Comparison of ENCODE assay signal across 23 cellular contexts in genomic region chr20:51579137-51579536, GRCh38. TPM values are rescaled to one million over a fixed set of nuclear protein-coding genes. Genes with fewer than 3 reads are reported as not detected.
DNase-seq lines count a peak whose midpoint lies in the region; ATAC-seq, FAIRE-seq and TF ChIP-seq lines count a peak whose summit lies in the region.
"Had no signal": no experiment of that assay in that cellular context is flagged by ENCODE, and none has a peak within 500 bp of the region (broad histone marks: within the 10 kb centered on the region; RNA-seq: fewer than 3 reads in every experiment).

No MANE protein-coding gene starts in this region.

- 64% methylated on average over 6 of the region's 8 CpGs for WGBS in A549 (ENCODE audit: missing lambda C conversion rate)

- no peak for TF ChIP-seq RAD21 in A549 (conservative IDR thresholded peaks at IDR 0.05 in 1 of 2, IDR thresholded peaks at IDR 0.05 in 1 of 2)

- no peak for TF ChIP-seq CTCF in A549 (IDR thresholded peaks at IDR 0.05)
- no peak for TF ChIP-seq CTCF in GM10248 (IDR thresholded peaks at IDR 0.05; ENCODE audit: control extremely low read depth, extremely low read depth, low read depth, missing control alignments)

- CTCF ChIA-PET in A549 (lab: Yijun Ruan, JAX) (interaction anchor here (1.0 to 3.3 kb wide), 2 partner anchors 16 to 592 kb away, joined by 3 to 25 read pairs; no protein-coding TSS in a partner anchor), GM10248 (lab: Yijun Ruan, JAX) (interaction anchor here (0.8 kb wide), 1 partner anchor 16 kb away, joined by 3 read pairs; no protein-coding TSS in a partner anchor)

- H3K4me2 ChIP-seq in A549 = no peak overlapping the region
- H3K4me2 ChIP-seq: PC-9 had no signal

- no peak for TF ChIP-seq EP300 in A549 (IDR thresholded peaks at IDR 0.05)

- no peak overlapping the region for H3K4me3 ChIP-seq in A549
- H3K4me3 ChIP-seq: dorsolateral prefrontal cortex, GM12878, heart left ventricle, PC-9, uterus had no signal

- DNase-seq in A549 (ENCODE audit: low read depth in 1 of 2, low spot score in 1 of 2) = no peak
- peak; percentile 74 for DNase-seq in HK-2 (ENCODE audit: unreplicated experiment)
- peak; percentile 7 for DNase-seq in amniotic stem cell (lab: John Stamatoyannopoulos, UW)
- peak; percentile 72 for DNase-seq in iris pigment epithelial cell (ENCODE audit: low read depth)
- no peak for DNase-seq in activated T-cell treated with anti-CD3 and anti-CD28 coated beads for 4 hours
- no peak for DNase-seq in GM10248 (ENCODE audit: extremely low spot score)
- no peak for DNase-seq in activated CD4-positive, alpha-beta T cell treated with anti-CD3 and anti-CD28 coated beads for 48 hours
- DNase-seq: activated CD4-positive, alpha-beta T cell treated with anti-CD3 and anti-CD28 coated beads, Interleukin-2, amount 10 ng/mL, durations not matched to agents 24 days and 14 days; activated CD8-positive, alpha-beta memory T cell treated with anti-CD3 and anti-CD28 coated beads, Interleukin-2, amount 50 U/mL, for 4 hours; activated naive CD4-positive, alpha-beta T cell; CD4-positive, alpha-beta memory T cell; dorsolateral prefrontal cortex; heart left ventricle; kidney; NCI-H1048; NCI-H2107; nephron progenitor cell; PC-9; retina; T-helper 9 cell; uterus had no signal

- H3K4me1 ChIP-seq in A549 = no peaks in the 10 kb centered on the region
- H3K4me1 ChIP-seq: heart left ventricle, uterus had no signal

- FAIRE-seq in A549 (lab: Jason Lieb, UNC) = no peak
- FAIRE-seq: GM12878, kidney had no signal

- ATAC-seq in A549 (peak; percentile 54 to 61; a peak in 5 of 6 replicates), HG02970 (IDR thresholded peaks at IDR 0.05; ENCODE audit: low FRiP score, unreplicated experiment) (no peak)
- ATAC-seq: GM12878, heart left ventricle had no signal

- POLR2A ChIA-PET in A549 (lab: Yijun Ruan, JAX) (interaction anchor here (0.6 kb wide), 1 partner anchor 909 kb away, joined by 4 read pairs; no protein-coding TSS in a partner anchor), GM10248 (lab: Yijun Ruan, JAX) (no interaction called here)

- TF ChIP-seq POLR2A in A549 (IDR thresholded peaks at IDR 0.05; ENCODE audit: low read length) = no peak

- no peaks in the 10 kb centered on the region for H3K9me3 ChIP-seq in A549
- H3K9me3 ChIP-seq: uterus had no signal

- 0 out of 6 replicates have a peak overlapping the region, but pooled peaks of 1 of the 2 experiments have one; percentile 28 for H3K27ac ChIP-seq in A549
- H3K27ac ChIP-seq: dorsolateral prefrontal cortex, heart left ventricle, PC-9, uterus had no signal

TF ChIP-seq in A549, 52 proteins besides CTCF, POLR2A, EP300 and RAD21:
- TF ChIP-seq NPAS2 (CRISPR knock-in tag; IDR thresholded peaks at IDR 0.05; ENCODE audit: borderline replicate concordance) = no peak
- TF ChIP-seq TFCP2L1 (CRISPR knock-in tag; IDR thresholded peaks at IDR 0.05) = no peak
- TF ChIP-seq HMGXB4 (CRISPR knock-in tag; IDR thresholded peaks at IDR 0.05; ENCODE audit: borderline replicate concordance) = no peak
- no peak for TF ChIP-seq RARB (CRISPR knock-in tag; IDR thresholded peaks at IDR 0.05)
- TF ChIP-seq ZFP36 (IDR thresholded peaks at IDR 0.05; ENCODE audit: borderline replicate concordance, partially characterized antibody) = no peak
- no peak for TF ChIP-seq ZC3H11A (IDR thresholded peaks at IDR 0.05)
- no peak for TF ChIP-seq REST (IDR thresholded peaks at IDR 0.05)
- TF ChIP-seq ESRRA (IDR thresholded peaks at IDR 0.05; ENCODE audit: borderline replicate concordance, low read length) = no peak
- TF ChIP-seq FOXS1 (CRISPR knock-in tag; IDR thresholded peaks at IDR 0.05) = no peak
- TF ChIP-seq SREBF2 (IDR thresholded peaks at IDR 0.05) = no peak
- no peak for TF ChIP-seq EHMT2 (IDR thresholded peaks at IDR 0.05; ENCODE audit: low read depth)
- no peak for TF ChIP-seq HDAC2 (IDR thresholded peaks at IDR 0.05)
- no peak for TF ChIP-seq SMC3 (IDR thresholded peaks at IDR 0.05)
- no peak for TF ChIP-seq KDM5A (IDR thresholded peaks at IDR 0.05)
- no peak for TF ChIP-seq HOXB5 (CRISPR knock-in tag; IDR thresholded peaks at IDR 0.05)
- no peak for TF ChIP-seq RNF2 (IDR thresholded peaks at IDR 0.05; ENCODE audit: borderline replicate concordance, low read depth)
- TF ChIP-seq HOXA7 (CRISPR knock-in tag; IDR thresholded peaks at IDR 0.05) = no peak
- TF ChIP-seq FOSL2 (IDR thresholded peaks at IDR 0.05) = no peak
- TF ChIP-seq FOSL2 (CRISPR knock-in tag; IDR thresholded peaks at IDR 0.05) = no peak
- TF ChIP-seq JUNB (IDR thresholded peaks at IDR 0.05) = no peak
- TF ChIP-seq POLR2AphosphoS2 (conservative IDR thresholded peaks at IDR 0.05; ENCODE audit: low read length) = no peak

RNA-seq across cellular contexts. Expression of gene NFATC2, which starts 36.6 kb away (rescaled TPM):
- polyA plus RNA-seq in A549 (2011; rRNA removed) = 1.6 and 2.4 TPM in 2 replicates
- polyA plus RNA-seq in A549 (2012; cell fraction: cytosol; rRNA removed) = 0.81 and 1.2 TPM in 2 replicates
- 1.7 and 1.8 TPM in 2 replicates for polyA plus RNA-seq in A549 (2012; cell fraction: nucleus; rRNA removed)
- polyA plus RNA-seq in A549 (2017; fragmentation: RNase III; extraction: RNeasy Plus Mini Kit Qiagen cat#74134 plus additional on column Dnase treatment) = 0.75 to 0.99 TPM (median 0.75 TPM) in 3 replicates
- 1.4 and 2.4 TPM in 2 replicates for polyA minus RNA-seq in A549 (2011; rRNA and poly(A)+ RNA removed)

Comparison
In these comparisons a context has a peak if more than half of its experiments do, and no peak if none do; other contexts are left out.
1. DNase-seq: peak in HK-2 (single experiment), amniotic stem cell (single experiment) and iris pigment epithelial cell (single experiment); none in A549 (0 of 2), activated T-cell treated with anti-CD3 and anti-CD28 coated beads for 4 hours (single experiment), GM10248 (single experiment) and activated CD4-positive, alpha-beta T cell treated with anti-CD3 and anti-CD28 coated beads for 48 hours (single experiment).